In the genomic region with DNA sequence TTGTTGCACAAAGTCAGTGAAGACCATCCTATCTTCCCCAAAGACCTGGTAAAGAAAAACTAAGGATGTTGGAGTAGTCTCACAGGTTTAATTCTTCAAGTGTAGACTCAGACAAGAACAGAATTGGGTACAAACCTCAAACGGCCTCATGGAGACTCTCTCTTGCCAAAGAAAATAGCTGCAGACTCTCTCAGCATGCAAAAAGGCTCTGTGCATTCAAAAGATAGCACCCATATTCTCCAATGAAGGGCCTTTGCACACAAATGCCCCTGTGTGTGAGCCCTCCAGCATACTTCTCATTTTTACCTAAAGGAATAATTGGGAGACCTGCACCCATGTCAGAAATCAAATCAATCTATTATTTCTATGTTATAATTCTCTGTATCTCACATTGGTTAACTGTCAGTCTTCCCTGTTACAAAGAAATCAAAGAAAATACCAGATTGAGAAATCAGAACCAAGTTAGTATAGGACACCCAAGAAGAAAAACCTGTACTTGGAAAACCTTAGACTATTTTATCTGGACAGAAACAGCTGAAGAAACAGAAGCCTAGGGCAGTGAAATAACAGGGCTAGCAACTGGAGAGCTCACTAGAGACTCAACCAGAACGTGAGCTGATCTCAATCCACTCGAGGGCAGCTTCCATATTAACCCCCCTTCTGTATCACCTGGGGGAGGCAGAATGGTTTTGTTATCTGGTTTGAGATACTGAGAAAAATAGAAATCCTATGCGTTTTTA, we compare ENCODE assay signal across 18 cellular contexts.
DNase-seq lines count a peak whose midpoint lies in the region; ATAC-seq and TF ChIP-seq lines count a peak whose summit lies in the region.
"Had no signal": no experiment of that assay in that cellular context is flagged by ENCODE, and none has a peak within 500 bp of the region (broad histone marks: within the 10 kb centered on the region; RNA-seq: fewer than 3 reads in every experiment).

No MANE protein-coding gene starts in this region.

- no peaks in the 10 kb centered on the region for H3K9me2 ChIP-seq in GM23248 (ENCODE audit: insufficient read depth)

- H3K4me2 ChIP-seq in GM23248 (ENCODE audit: unreplicated experiment): no peak overlapping the region
- H3K4me2 ChIP-seq: BLaER1, KMS-11 had no signal

- POLR2A ChIA-PET in activated CD8-positive, alpha-beta T cell treated with anti-CD3 and anti-CD28 coated beads for 36 hours (lab: Charles Lee): no interaction called here

- in situ Hi-C loops in GM23248 (cut with MboI): no loop called here

- 67 to 70% methylated on average over 4 of the region's 4 CpGs for WGBS in GM23248 (ENCODE audit: low coverage in 1 of 2, low lambda C conversion rate in 2 of 2, missing lambda C conversion rate in 2 of 2), 2 experiments
- WGBS in suprapubic skin: 55% methylated on average over 4 of the region's 4 CpGs

- ATAC-seq in activated CD8-positive, alpha-beta T cell treated with anti-CD3 and anti-CD28 coated beads for 36 hours: no peak
- ATAC-seq in HG02623 (IDR thresholded peaks at IDR 0.05; ENCODE audit: unreplicated experiment): no peak
- ATAC-seq: PC-3, SK-N-SH treated with all-trans-retinoic acid at 6 μM for 48 hours had no signal

- H3K4me3 Mint-ChIP-seq in osteocyte (ENCODE audit: unreplicated experiment): no peak overlapping the region
- H3K4me3 Mint-ChIP-seq in activated CD8-positive, alpha-beta T cell treated with anti-CD3 and anti-CD28 coated beads for 36 hours: no peak overlapping the region
- H3K4me3 Mint-ChIP-seq: CD4-positive, alpha-beta memory T cell had no signal

- H3K27ac Mint-ChIP-seq in osteocyte (ENCODE audit: unreplicated experiment): peak overlapping the region; percentile 60
- no peak overlapping the region for H3K27ac Mint-ChIP-seq in activated CD8-positive, alpha-beta T cell treated with anti-CD3 and anti-CD28 coated beads for 36 hours
- H3K27ac Mint-ChIP-seq: CD4-positive, alpha-beta memory T cell had no signal

- 0 out of 2 replicates have a peak, but pooled peaks cover under 1% of the 10 kb centered on the region for H3F3A ChIP-seq in GM23248 (ENCODE audit: insufficient read depth)

- H3K36me3 Mint-ChIP-seq in osteocyte (ENCODE audit: unreplicated experiment): peaks cover 1% of the 10 kb centered on the region
- no peaks in the 10 kb centered on the region for H3K36me3 Mint-ChIP-seq in activated CD8-positive, alpha-beta T cell treated with anti-CD3 and anti-CD28 coated beads for 36 hours (ENCODE audit: low read depth)
- H3K36me3 Mint-ChIP-seq: CD4-positive, alpha-beta memory T cell had no signal

- TF ChIP-seq POLR2A in suprapubic skin (IDR thresholded peaks at IDR 0.05): no peak

- peaks cover 28% of the 10 kb centered on the region for H3K4me1 Mint-ChIP-seq in osteocyte (ENCODE audit: unreplicated experiment)
- no peaks in the 10 kb centered on the region for H3K4me1 Mint-ChIP-seq in activated CD8-positive, alpha-beta T cell treated with anti-CD3 and anti-CD28 coated beads for 36 hours (ENCODE audit: low read depth)
- H3K4me1 Mint-ChIP-seq: CD4-positive, alpha-beta memory T cell had no signal

- 0 out of 2 replicates have a peak overlapping the region, but pooled peaks have one; percentile 10 for H2AFZ ChIP-seq in GM23248

- CTCF ChIA-PET in activated CD8-positive, alpha-beta T cell treated with anti-CD3 and anti-CD28 coated beads for 36 hours (lab: Charles Lee): no interaction called here

- intact Hi-C loops in activated CD8-positive, alpha-beta T cell treated with anti-CD3 and anti-CD28 coated beads for 36 hours (cut with micrococcal nuclease): no loop called here

- H3K27me3 Mint-ChIP-seq in osteocyte (ENCODE audit: unreplicated experiment): no peaks in the 10 kb centered on the region
- no peaks in the 10 kb centered on the region for H3K27me3 Mint-ChIP-seq in activated CD8-positive, alpha-beta T cell treated with anti-CD3 and anti-CD28 coated beads for 36 hours

- no peaks in the 10 kb centered on the region for H3K27me3 ChIP-seq in GM23248 (replicated peaks; ENCODE audit: insufficient read depth)
- no peaks in the 10 kb centered on the region for H3K27me3 ChIP-seq in adipocyte (replicated peaks; ENCODE audit: control insufficient read depth, insufficient read depth, low read length)
- H3K27me3 ChIP-seq in suprapubic skin: no peaks in the 10 kb centered on the region
- H3K27me3 ChIP-seq: BLaER1 had no signal

- H3K36me3 ChIP-seq in GM23248 (ENCODE audit: low read depth): no peaks in the 10 kb centered on the region
- no peaks in the 10 kb centered on the region for H3K36me3 ChIP-seq in adipocyte (ENCODE audit: control insufficient read depth, insufficient read depth, low read length, severe bottlenecking)
- H3K36me3 ChIP-seq in suprapubic skin: no peaks in the 10 kb centered on the region
- H3K36me3 ChIP-seq: BLaER1 had no signal

- H3K9me3 Mint-ChIP-seq in osteocyte (ENCODE audit: unreplicated experiment): no peaks in the 10 kb centered on the region
- H3K9me3 Mint-ChIP-seq in activated CD8-positive, alpha-beta T cell treated with anti-CD3 and anti-CD28 coated beads for 36 hours: no peaks in the 10 kb centered on the region
- H3K9me3 Mint-ChIP-seq: CD4-positive, alpha-beta memory T cell had no signal

- 0 out of 2 replicates have a peak, but pooled peaks cover 8% of the 10 kb centered on the region for H3K4me1 ChIP-seq in GM23248 (ENCODE audit: insufficient read depth)
- H3K4me1 ChIP-seq in adipocyte (ENCODE audit: control insufficient read depth, insufficient read depth, low read length): peaks cover 3% of the 10 kb centered on the region
- H3K4me1 ChIP-seq in suprapubic skin: no peaks in the 10 kb centered on the region
- H3K4me1 ChIP-seq: BLaER1 had no signal

- H3K27ac ChIP-seq in GM23248: no peak overlapping the region
- H3K27ac ChIP-seq in suprapubic skin: no peak overlapping the region
- H3K27ac ChIP-seq: BLaER1, KMS-11 had no signal

- H3K79me2 ChIP-seq in GM23248 (ENCODE audit: insufficient read depth): no peaks in the 10 kb centered on the region

- TF ChIP-seq CTCF in choroid plexus epithelial cell (conservative IDR thresholded peaks at IDR 0.05; ENCODE audit: low read depth, low read length) (no peak), osteocyte (IDR thresholded peaks at IDR 0.05) (no peak), suprapubic skin (IDR thresholded peaks at IDR 0.05) (no peak)
- TF ChIP-seq CTCF in activated CD8-positive, alpha-beta T cell treated with anti-CD3 and anti-CD28 coated beads for 36 hours (IDR thresholded peaks at IDR 0.05): no peak

- H3K9me3 ChIP-seq in GM23248 (ENCODE audit: low read depth) (no peaks in the 10 kb centered on the region), adipocyte (ENCODE audit: control insufficient read depth, low read length) (no peaks in the 10 kb centered on the region), suprapubic skin (no peaks in the 10 kb centered on the region)
- H3K9me3 ChIP-seq: BLaER1 had no signal

- DNase-seq in GM23248 (no peak), adipocyte (ENCODE audit: low read depth) (peak; percentile 36), choroid plexus epithelial cell (ENCODE audit: low read depth) (peak; percentile 62), osteocyte (ENCODE audit: extremely low spot score, unreplicated experiment) (no peak), suprapubic skin (ENCODE audit: low spot score in 2 of 2) (no peak), HPDE6-E6E7 (ENCODE audit: extremely low spot score) (no peak)
- DNase-seq in activated CD8-positive, alpha-beta T cell treated with anti-CD3 and anti-CD28 coated beads for 36 hours: no peak
- DNase-seq: CD4-positive, alpha-beta memory T cell; EL; NCI-H1417 treated with DMSO at 0.1 percent for 48 hours; NCI-H2029; PC-3; RPMI8226; SHP77 treated with DMSO at 0.1 percent for 48 hours had no signal

- no peak overlapping the region for H3K4me3 ChIP-seq in GM23248
- no peak overlapping the region for H3K4me3 ChIP-seq in adipocyte (ENCODE audit: low read length)
- no peak overlapping the region for H3K4me3 ChIP-seq in choroid plexus epithelial cell (ENCODE audit: low read depth, low read length)
- no peak overlapping the region for H3K4me3 ChIP-seq in suprapubic skin
- H3K4me3 ChIP-seq: BLaER1 had no signal

- H3K9ac ChIP-seq in GM23248: no peak overlapping the region
- no peak overlapping the region for H3K9ac ChIP-seq in adipocyte (ENCODE audit: low read length)
- H3K9ac ChIP-seq: BLaER1, KMS-11 had no signal

- no peaks in the 10 kb centered on the region for H4K20me1 ChIP-seq in GM23248 (ENCODE audit: insufficient read depth)
- H4K20me1 ChIP-seq: BLaER1 had no signal

- no peak for TF ChIP-seq EP300 in suprapubic skin (IDR thresholded peaks at IDR 0.05)

Comparison
In these comparisons a context has a peak if more than half of its experiments do, and no peak if none do; other contexts are left out.
1. DNase-seq: peak in adipocyte (single experiment) and choroid plexus epithelial cell (single experiment); none in GM23248 (single experiment), osteocyte (single experiment), activated CD8-positive, alpha-beta T cell treated with anti-CD3 and anti-CD28 coated beads for 36 hours (single experiment), suprapubic skin (0 of 2) and HPDE6-E6E7 (single experiment).